Comparison of ENCODE assay signal across 6 cellular contexts in the genomic region with DNA sequence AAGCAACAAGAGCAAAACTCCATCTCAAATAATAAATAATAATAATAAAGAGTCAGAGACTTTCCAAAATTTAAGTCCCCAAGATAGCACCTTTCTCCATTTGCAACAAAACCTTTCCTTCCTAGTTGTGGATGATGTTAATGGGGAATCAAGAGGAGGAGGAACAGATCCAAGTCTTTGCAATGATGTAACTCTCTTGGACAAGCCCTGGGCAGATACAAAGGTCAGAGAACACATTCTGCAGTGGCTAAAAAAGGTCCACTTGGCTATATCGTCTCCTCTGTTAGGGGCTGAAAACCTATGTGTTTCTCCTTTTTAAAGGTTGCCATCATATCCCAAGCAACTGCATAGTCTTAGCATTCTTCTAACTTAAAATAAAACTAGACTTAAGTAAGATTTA.
"Had no signal": no experiment of that assay in that cellular context is flagged by ENCODE, and none has a peak within 500 bp of the region (broad histone marks: within the 10 kb centered on the region; RNA-seq: fewer than 3 reads in every experiment).

No MANE protein-coding gene starts in this region.

- ATAC-seq: K562 had no signal

- DNase-seq: IMR-90, KBM-7, KG1 had no signal

- H3K27ac ChIP-seq: HL-60 had no signal

- H3K4me3 ChIP-seq: K562 had no signal

- FAIRE-seq: HTR-8/SVneo, K562 had no signal
